In the genomic region with DNA sequence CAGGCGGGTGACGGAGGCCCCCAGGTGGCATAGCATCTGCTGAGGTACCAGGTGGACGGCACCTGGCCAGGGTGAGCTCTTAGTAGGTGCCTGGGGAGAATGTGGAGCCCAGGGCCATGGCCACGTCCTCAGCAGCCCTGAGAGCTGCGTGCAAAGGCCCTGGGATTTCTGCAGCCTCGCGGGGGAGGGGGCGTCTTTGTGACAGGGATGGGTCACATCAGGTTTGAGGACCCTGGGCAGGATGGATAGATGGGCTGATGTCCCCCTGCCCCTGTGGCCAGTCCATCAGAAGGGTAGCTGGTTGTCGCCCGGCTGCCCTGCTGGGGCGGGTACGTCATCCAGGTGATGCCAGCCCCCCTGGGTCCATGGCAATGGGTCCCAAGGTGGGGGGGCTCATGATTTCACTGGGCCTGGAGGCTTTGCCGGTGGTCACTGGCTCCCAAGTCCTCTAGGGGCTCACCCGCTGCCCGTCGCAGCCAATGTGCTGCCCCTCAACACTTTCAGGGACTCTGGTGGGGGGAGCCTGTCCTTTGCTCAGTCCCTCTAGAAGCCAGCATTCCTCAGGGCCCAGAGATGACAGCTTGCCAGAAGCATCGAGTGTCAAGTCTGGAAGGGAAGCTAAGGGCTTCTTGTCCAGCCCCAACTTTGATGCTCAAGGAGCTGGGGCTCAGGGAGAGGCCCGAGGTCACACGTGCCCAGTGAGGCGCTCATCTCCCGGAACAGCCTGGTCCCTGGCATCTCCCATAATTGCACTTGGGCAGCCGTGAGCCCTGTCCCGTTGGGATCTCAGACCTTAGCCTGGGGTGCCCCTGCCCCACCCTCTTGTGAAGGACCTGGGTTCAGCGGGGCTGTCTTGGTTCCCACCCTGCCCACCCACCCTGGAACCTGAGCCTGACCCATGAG, we compare ENCODE assay signal across 21 cellular contexts. TPM values are rescaled to one million over a fixed set of nuclear protein-coding genes. Genes with fewer than 3 reads are reported as not detected.
"Had no signal": no experiment of that assay in that cellular context is flagged by ENCODE, and none has a peak within 500 bp of the region (broad histone marks: within the 10 kb centered on the region; RNA-seq: fewer than 3 reads in every experiment).

No MANE protein-coding gene starts in this region.

- H3K4me3 Mint-ChIP-seq: activated CD4-positive, alpha-beta T cell treated with anti-CD3 and anti-CD28 coated beads for 36 hours; activated T-helper 17 cell treated with anti-CD3 and anti-CD28 coated beads, Interleukin-2, amount 50 U/mL, for 72 hours; natural killer cell; stimulated activated naive CD8-positive, alpha-beta T cell treated with anti-CD3 and anti-CD28 coated beads, Interleukin-15, Interleukin-2, amounts not matched to agents 100 ng/mL and 50 ng/mL, for 24 hours; T-helper 2 cell treated with Interferon-gamma antibody and Interleukin-4, amounts not matched to agents 5 μg/mL and 100 μg/mL, for 36 hours; WTC11 had no signal

- H3K27ac ChIP-seq: esophagus squamous epithelium, heart right ventricle, skin epidermis, tibial nerve had no signal

- H3K9me3 Mint-ChIP-seq: activated naive CD4-positive, alpha-beta T cell treated with anti-CD3 and anti-CD28 coated beads, Interleukin-2, amount 50 U/mL, for 72 hours; activated T-helper 17 cell treated with anti-CD3 and anti-CD28 coated beads, Interleukin-2, amount 50 U/mL, for 72 hours; natural killer cell; stimulated activated naive CD8-positive, alpha-beta T cell treated with anti-CD3 and anti-CD28 coated beads, Interleukin-15, Interleukin-2, amounts not matched to agents 100 ng/mL and 50 ng/mL, for 24 hours; T-helper 2 cell treated with Interferon-gamma antibody and Interleukin-4, amounts not matched to agents 5 μg/mL and 100 μg/mL, for 36 hours had no signal

- H3K4me1 ChIP-seq: heart right ventricle had no signal

- H3K4me1 Mint-ChIP-seq: activated CD4-positive, alpha-beta T cell treated with anti-CD3 and anti-CD28 coated beads for 36 hours; activated T-helper 17 cell treated with anti-CD3 and anti-CD28 coated beads, Interleukin-2, amount 50 U/mL, for 72 hours; natural killer cell had no signal

- H3K27ac Mint-ChIP-seq: activated CD4-positive, alpha-beta T cell treated with anti-CD3 and anti-CD28 coated beads for 36 hours; activated naive CD4-positive, alpha-beta T cell treated with anti-CD3 and anti-CD28 coated beads, Interleukin-2, amount 50 U/mL, for 72 hours; activated T-helper 17 cell treated with anti-CD3 and anti-CD28 coated beads, Interleukin-2, amount 50 U/mL, for 72 hours; natural killer cell; progenitor cell of endocrine pancreas; stimulated activated naive CD8-positive, alpha-beta T cell treated with anti-CD3 and anti-CD28 coated beads, Interleukin-15, Interleukin-2, amounts not matched to agents 100 ng/mL and 50 ng/mL, for 24 hours; T-helper 2 cell treated with Interferon-gamma antibody and Interleukin-4, amounts not matched to agents 5 μg/mL and 100 μg/mL, for 36 hours; WTC11 had no signal

- H3K36me3 ChIP-seq: esophagus squamous epithelium, heart right ventricle, tibial nerve had no signal

- H3K4me3 ChIP-seq: esophagus squamous epithelium, heart right ventricle, lung, skin epidermis, tibial nerve had no signal

- DNase-seq: activated CD4-positive, alpha-beta T cell treated with anti-CD3 and anti-CD28 coated beads for 36 hours; activated CD4-positive, alpha-beta T cell treated with anti-CD3 and anti-CD28 coated beads, Interleukin-2, amount 50 U/mL, for 48 hours; activated T-cell treated with anti-CD3 and anti-CD28 coated beads for 4 hours; amniotic stem cell; effector CD4-positive, alpha-beta T cell; esophagus squamous epithelium; heart right ventricle; natural killer cell; stimulated activated CD4-positive, alpha-beta T cell treated with anti-CD3 and anti-CD28 coated beads, Interleukin-2, amount 100 ng/mL, for 48 hours had no signal

- H3K36me3 Mint-ChIP-seq: activated naive CD4-positive, alpha-beta T cell treated with anti-CD3 and anti-CD28 coated beads, Interleukin-2, amount 50 U/mL, for 72 hours; natural killer cell; WTC11 had no signal

- FAIRE-seq: TTC549 had no signal

- ATAC-seq: activated naive CD4-positive, alpha-beta T cell treated with anti-CD3 and anti-CD28 coated beads, Interleukin-2, amount 50 U/mL, for 72 hours; activated T-helper 17 cell treated with anti-CD3 and anti-CD28 coated beads, Interleukin-2, amount 50 U/mL, for 72 hours; left colon; natural killer cell had no signal

- H3K27me3 Mint-ChIP-seq: activated CD4-positive, alpha-beta T cell treated with anti-CD3 and anti-CD28 coated beads for 36 hours; stimulated activated naive CD8-positive, alpha-beta T cell treated with anti-CD3 and anti-CD28 coated beads, Interleukin-15, Interleukin-2, amounts not matched to agents 100 ng/mL and 50 ng/mL, for 24 hours had no signal

RNA-seq across cellular contexts. Expression of a gene that starts 0.8 kb away (rescaled TPM):
- total RNA-seq: activated CD4-positive, alpha-beta T cell treated with anti-CD3 and anti-CD28 coated beads for 36 hours; activated naive CD4-positive, alpha-beta T cell treated with anti-CD3 and anti-CD28 coated beads, Interleukin-2, amount 50 U/mL, for 72 hours; activated T-helper 17 cell treated with anti-CD3 and anti-CD28 coated beads, Interleukin-2, amount 50 U/mL, for 72 hours; cerebellum; esophagus squamous epithelium; lung; natural killer cell; progenitor cell of endocrine pancreas; tibial nerve; WTC11 had no signal
- polyA plus RNA-seq: heart right ventricle, lung had no signal

RNA-seq across cellular contexts. Expression of a gene that starts 11.7 kb away (rescaled TPM):
- total RNA-seq: heart right ventricle, WTC11 had no signal
- polyA plus RNA-seq: heart right ventricle had no signal

RNA-seq across cellular contexts. Expression of a gene that starts 35.6 kb away (rescaled TPM):
- total RNA-seq: activated CD4-positive, alpha-beta T cell treated with anti-CD3 and anti-CD28 coated beads for 36 hours; activated naive CD4-positive, alpha-beta T cell treated with anti-CD3 and anti-CD28 coated beads, Interleukin-2, amount 50 U/mL, for 72 hours; activated T-helper 17 cell treated with anti-CD3 and anti-CD28 coated beads, Interleukin-2, amount 50 U/mL, for 72 hours; cerebellum; heart right ventricle; natural killer cell; tibial nerve had no signal
